In genomic region chr3:42612928-42613327, GRCh38 we compare ENCODE assay signal across 13 cellular contexts. TPM values are rescaled to one million over a fixed set of nuclear protein-coding genes. Genes with fewer than 3 reads are reported as not detected.
DNase-seq lines count a peak whose midpoint lies in the region; ATAC-seq lines count a peak whose summit lies in the region.
"Had no signal": no experiment of that assay in that cellular context is flagged by ENCODE, and none has a peak within 500 bp of the region (broad histone marks: within the 10 kb centered on the region; RNA-seq: fewer than 3 reads in every experiment).

No MANE protein-coding gene starts in this region.

- no peak for DNase-seq in activated naive CD4-positive, alpha-beta T cell treated with anti-CD3 and anti-CD28 coated beads, Interleukin-2, amount 50 U/mL, for 16 hours
- DNase-seq in T-helper 17 cell (no peak), left lobe of liver (ENCODE audit: low spot score) (no peak), NCI-H146 (lab: John Stamatoyannopoulos, UW) (no peak)
- no peak for DNase-seq in activated naive CD4-positive, alpha-beta T cell treated with Interleukin-2 at 50 U/mL for 16 hours
- DNase-seq: 8988T, activated gamma-delta T cell treated with Interleukin-2 at 50 U/mL for 16 hours, mammary epithelial cell, NCI-H1092 treated with DMSO at 0.1 percent for 48 hours had no signal

- H3K9me3 Mint-ChIP-seq in activated naive CD4-positive, alpha-beta T cell treated with anti-CD3 and anti-CD28 coated beads, Interleukin-2, amount 50 U/mL, for 24 hours = no peaks in the 10 kb centered on the region
- no peaks in the 10 kb centered on the region for H3K9me3 Mint-ChIP-seq in stimulated activated memory B cell treated with anti-CD40 and anti-IgM and Interleukin-4, amounts not matched to agents 10 μg/mL and 1 μg/mL and 100 μg/mL, for 72 hours

- peak; percentile 79 for ATAC-seq in HG02759 (IDR thresholded peaks at IDR 0.05; ENCODE audit: unreplicated experiment)
- no peak for ATAC-seq in T-helper 17 cell
- ATAC-seq in stimulated activated memory B cell treated with anti-CD40 and anti-IgM and Interleukin-4, amounts not matched to agents 10 μg/mL and 1 μg/mL and 100 μg/mL, for 72 hours = peak; percentile 81
- ATAC-seq in left lobe of liver = no peak
- ATAC-seq: gastroesophageal sphincter had no signal

- H3K27me3 Mint-ChIP-seq in activated naive CD4-positive, alpha-beta T cell treated with anti-CD3 and anti-CD28 coated beads, Interleukin-2, amount 50 U/mL, for 24 hours = no peaks in the 10 kb centered on the region
- H3K27me3 Mint-ChIP-seq in T-helper 17 cell = no peaks in the 10 kb centered on the region
- H3K27me3 Mint-ChIP-seq in stimulated activated memory B cell treated with anti-CD40 and anti-IgM and Interleukin-4, amounts not matched to agents 10 μg/mL and 1 μg/mL and 100 μg/mL, for 72 hours = no peaks in the 10 kb centered on the region

- H3K9me3 ChIP-seq in T-helper 17 cell (ENCODE audit: control insufficient read depth, low read length, poor library complexity, severe bottlenecking) = no peaks in the 10 kb centered on the region
- H3K9me3 ChIP-seq: gastroesophageal sphincter had no signal

- H3K4me1 Mint-ChIP-seq in activated naive CD4-positive, alpha-beta T cell treated with anti-CD3 and anti-CD28 coated beads, Interleukin-2, amount 50 U/mL, for 24 hours = peaks cover 79% of the 10 kb centered on the region
- H3K4me1 Mint-ChIP-seq in T-helper 17 cell = peaks cover 37% of the 10 kb centered on the region
- H3K4me1 Mint-ChIP-seq in stimulated activated memory B cell treated with anti-CD40 and anti-IgM and Interleukin-4, amounts not matched to agents 10 μg/mL and 1 μg/mL and 100 μg/mL, for 72 hours = peaks cover 33% of the 10 kb centered on the region

- H3K4me3 Mint-ChIP-seq in activated naive CD4-positive, alpha-beta T cell treated with anti-CD3 and anti-CD28 coated beads, Interleukin-2, amount 50 U/mL, for 24 hours = no peak overlapping the region
- no peak overlapping the region for H3K4me3 Mint-ChIP-seq in T-helper 17 cell
- no peak overlapping the region for H3K4me3 Mint-ChIP-seq in stimulated activated memory B cell treated with anti-CD40 and anti-IgM and Interleukin-4, amounts not matched to agents 10 μg/mL and 1 μg/mL and 100 μg/mL, for 72 hours

- H3K27ac Mint-ChIP-seq in activated naive CD4-positive, alpha-beta T cell treated with anti-CD3 and anti-CD28 coated beads, Interleukin-2, amount 50 U/mL, for 24 hours = peak overlapping the region; percentile 27
- H3K27ac Mint-ChIP-seq in T-helper 17 cell = peak overlapping the region; percentile 87
- peak overlapping the region; percentile 48 for H3K27ac Mint-ChIP-seq in stimulated activated memory B cell treated with anti-CD40 and anti-IgM and Interleukin-4, amounts not matched to agents 10 μg/mL and 1 μg/mL and 100 μg/mL, for 72 hours

- H3K36me3 Mint-ChIP-seq in activated naive CD4-positive, alpha-beta T cell treated with anti-CD3 and anti-CD28 coated beads, Interleukin-2, amount 50 U/mL, for 24 hours = peaks cover 14% of the 10 kb centered on the region
- H3K36me3 Mint-ChIP-seq in T-helper 17 cell (ENCODE audit: low read depth) = peaks cover 4% of the 10 kb centered on the region
- peaks cover 18% of the 10 kb centered on the region for H3K36me3 Mint-ChIP-seq in stimulated activated memory B cell treated with anti-CD40 and anti-IgM and Interleukin-4, amounts not matched to agents 10 μg/mL and 1 μg/mL and 100 μg/mL, for 72 hours

RNA-seq across cellular contexts. Expression of gene NKTR, which starts 12.4 kb away (rescaled TPM):
- total RNA-seq in T-helper 17 cell (100 to 1,000 TPM; 240 to 241 TPM), left lobe of liver (29.2 TPM)

RNA-seq across cellular contexts. Expression of gene SS18L2, which starts 22.3 kb away (rescaled TPM):
- 10 to 100 TPM; 42.7 to 49.1 TPM for total RNA-seq in T-helper 17 cell
- 14.4 TPM for total RNA-seq in left lobe of liver

RNA-seq across cellular contexts. Expression of gene SEC22C, which starts 31.2 kb away (rescaled TPM):
- total RNA-seq in T-helper 17 cell (10 to 100 TPM; 83.2 to 84.5 TPM), left lobe of liver (14.2 TPM)

RNA-seq across cellular contexts. Expression of gene ZBTB47, which starts 40.6 kb away (rescaled TPM):
- total RNA-seq in T-helper 17 cell (1 to 10 TPM in 1 of 2 donors, under 1 TPM in 1; 0.89 to 1.1 TPM), left lobe of liver (5.0 TPM)

Comparison
In these comparisons a context has a peak if more than half of its experiments do, and no peak if none do; other contexts are left out.
1. H3K27ac Mint-ChIP-seq: peak in every context shown above with its lines; median percentile 87 in T-helper 17 cell; 48 in stimulated activated memory B cell treated with anti-CD40 and anti-IgM and Interleukin-4, amounts not matched to agents 10 μg/mL and 1 μg/mL and 100 μg/mL, for 72 hours; 27 in activated naive CD4-positive, alpha-beta T cell treated with anti-CD3 and anti-CD28 coated beads, Interleukin-2, amount 50 U/mL, for 24 hours.
2. ATAC-seq: peak in HG02759 (single experiment) and stimulated activated memory B cell treated with anti-CD40 and anti-IgM and Interleukin-4, amounts not matched to agents 10 μg/mL and 1 μg/mL and 100 μg/mL, for 72 hours (single experiment); none in T-helper 17 cell (single experiment) and left lobe of liver (single experiment).